ENCODE assay signal across 19 cellular contexts in the genomic region with DNA sequence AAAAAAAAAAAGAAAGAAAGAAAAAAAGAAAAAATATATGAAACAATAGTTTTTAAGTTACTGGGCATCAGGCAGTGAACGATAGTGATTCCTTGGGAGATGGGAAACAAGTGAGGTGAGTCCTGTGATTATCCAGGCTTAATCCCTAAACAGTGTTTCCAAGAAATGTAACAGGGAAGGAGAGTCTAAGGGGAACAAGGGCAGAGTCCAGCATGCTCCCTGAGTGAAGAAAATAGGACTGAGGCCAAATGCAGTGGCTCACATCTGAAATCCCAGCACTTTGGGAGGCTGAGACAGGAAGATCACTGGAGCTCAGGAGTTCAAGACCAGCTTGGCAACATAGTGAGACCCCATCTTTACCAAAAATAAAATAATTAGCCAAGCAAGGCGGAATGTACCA. TPM values are rescaled to one million over a fixed set of nuclear protein-coding genes. Genes with fewer than 3 reads are reported as not detected.
DNase-seq lines count a peak whose midpoint lies in the region; ATAC-seq and TF ChIP-seq lines count a peak whose summit lies in the region.
"Had no signal": no experiment of that assay in that cellular context is flagged by ENCODE, and none has a peak within 500 bp of the region (broad histone marks: within the 10 kb centered on the region; RNA-seq: fewer than 3 reads in every experiment).

No MANE protein-coding gene starts in this region.

- no peak for TF ChIP-seq EP300 in upper lobe of left lung (IDR thresholded peaks at IDR 0.05)

- H3K9me3 ChIP-seq in Panc1 (ENCODE audit: control insufficient read depth, insufficient read depth, low read depth, low read length) = no peaks in the 10 kb centered on the region
- no peaks in the 10 kb centered on the region for H3K9me3 ChIP-seq in psoas muscle
- H3K9me3 ChIP-seq in CD4-positive, alpha-beta memory T cell (ENCODE audit: control insufficient read depth in 1 of 2, low read length in 2 of 2) = no peaks in the 10 kb centered on the region
- no peaks in the 10 kb centered on the region for H3K9me3 ChIP-seq in upper lobe of left lung

- peak overlapping the region in 4 of 7 donors; percentile 25 to 79 (median 26) for H3K27ac Mint-ChIP-seq in CD14-positive monocyte
- peak overlapping the region in 2 of 7 donors; percentile 24 to 34 for H3K27ac Mint-ChIP-seq in CD4-positive, alpha-beta memory T cell
- H3K27ac Mint-ChIP-seq: activated naive CD8-positive, alpha-beta T cell treated with anti-CD3 and anti-CD28 coated beads, Interleukin-2, amount 50 U/mL, for 24 hours; B cell; neural progenitor cell had no signal

- in situ Hi-C loops in Panc1 (cut with HindIII; ENCODE audit: low pct_unique_long_range_greater_than_20kb, low sequenced_read_pairs) = no loop called here

- TF ChIP-seq CTCF in CD14-positive monocyte (IDR thresholded peaks at IDR 0.05) (no peak), Panc1 (IDR thresholded peaks at IDR 0.05) (no peak), psoas muscle (IDR thresholded peaks at IDR 0.05) (no peak), upper lobe of left lung (IDR thresholded peaks at IDR 0.05) (no peak)

- no TSS peak for BruUV-seq in Panc1 (replicated peaks; lab: Mats Ljungman, UMichigan)

- no peak for ATAC-seq in Panc1
- no peak for ATAC-seq in psoas muscle
- ATAC-seq in HG03139 (IDR thresholded peaks at IDR 0.05; ENCODE audit: unreplicated experiment) = no peak
- no peak for ATAC-seq in upper lobe of left lung (ENCODE audit: low FRiP score in 2 of 2)
- ATAC-seq: activated naive CD8-positive, alpha-beta T cell treated with anti-CD3 and anti-CD28 coated beads, Interleukin-2, amount 50 U/mL, for 24 hours had no signal

- CTCF ChIA-PET in Panc1 (lab: Charles Lee) = interaction anchor here (0.6 kb wide), 1 partner anchor 15 kb away, joined by 4 read pairs; no protein-coding TSS in a partner anchor
- CTCF ChIA-PET in CD4-positive, alpha-beta memory T cell (lab: Charles Lee; ENCODE audit: partially characterized antibody) = interaction anchor here (0.6 to 1.4 kb wide), 2 partner anchors 10 to 27 kb away, joined by 3 read pairs; no protein-coding TSS in a partner anchor

- no peak overlapping the region for H3K4me3 Mint-ChIP-seq in CD14-positive monocyte
- H3K4me3 Mint-ChIP-seq in CD4-positive, alpha-beta memory T cell = no peak overlapping the region
- H3K4me3 Mint-ChIP-seq: activated naive CD8-positive, alpha-beta T cell treated with anti-CD3 and anti-CD28 coated beads, Interleukin-2, amount 50 U/mL, for 24 hours; B cell; neural progenitor cell had no signal

- intact Hi-C loops in CD14-positive monocyte (cut with micrococcal nuclease) (no loop called here), Panc1 (cut with micrococcal nuclease; ENCODE audit: unreplicated experiment) (no loop called here), psoas muscle (cut with DNase I) (no loop called here)
- intact Hi-C loops in CD4-positive, alpha-beta memory T cell (cut with micrococcal nuclease) = no loop called here

- no peaks in the 10 kb centered on the region for H3K27me3 ChIP-seq in Panc1 (ENCODE audit: control insufficient read depth, insufficient read depth, low read length)
- H3K27me3 ChIP-seq in psoas muscle (ENCODE audit: insufficient read depth in 3 of 3, low read length in 2 of 3) = no peaks in the 10 kb centered on the region
- no peaks in the 10 kb centered on the region for H3K27me3 ChIP-seq in CD4-positive, alpha-beta memory T cell (ENCODE audit: insufficient read depth, low read length)
- no peaks in the 10 kb centered on the region for H3K27me3 ChIP-seq in upper lobe of left lung
- H3K27me3 ChIP-seq: neural progenitor cell had no signal

- H3K27me3 Mint-ChIP-seq in CD14-positive monocyte (ENCODE audit: low read depth in 3 of 3) = peaks cover 0 to 1% (median 0%) of the 10 kb centered on the region in 3 donors
- no peaks in the 10 kb centered on the region for H3K27me3 Mint-ChIP-seq in CD4-positive, alpha-beta memory T cell
- H3K27me3 Mint-ChIP-seq: activated naive CD8-positive, alpha-beta T cell treated with anti-CD3 and anti-CD28 coated beads, Interleukin-2, amount 50 U/mL, for 24 hours; B cell had no signal

- 80 to 91% (median 87%) methylated on average over 2 of the region's 2 CpGs for WGBS in psoas muscle, 3 donors
- 95 to 97% methylated on average over 2 of the region's 2 CpGs for WGBS in upper lobe of left lung, 2 donors

- H3K4me1 Mint-ChIP-seq in CD14-positive monocyte = no peaks in the 10 kb centered on the region
- H3K4me1 Mint-ChIP-seq in CD4-positive, alpha-beta memory T cell = peaks cover 0 to 4% (median 3%) of the 10 kb centered on the region in 4 donors
- H3K4me1 Mint-ChIP-seq: B cell had no signal

- DNase-seq in CD14-positive monocyte (ENCODE audit: low spot score) = no peak
- no peak for DNase-seq in Panc1 (ENCODE audit: low read depth, low spot score)
- DNase-seq in epithelial cell of prostate (ENCODE audit: low read depth, low spot score) = no peak
- DNase-seq in psoas muscle = no peak
- DNase-seq in CD4-positive, alpha-beta memory T cell = no peak
- DNase-seq in upper lobe of left lung = no peak
- DNase-seq: activated CD4-positive, alpha-beta T cell treated with anti-CD3 and anti-CD28 coated beads for 4 hours; activated naive CD8-positive, alpha-beta T cell treated with anti-CD3 and anti-CD28 coated beads, Interleukin-2, amount 50 U/mL, for 24 hours; Calu3; islet precursor cell; Kasumi-1; NCI-H1092 treated with DMSO at 0.1 percent for 48 hours; NCI-H2107; NCI-H524 treated with DMSO at 0.1 percent for 48 hours had no signal

- peaks cover 13% of the 10 kb centered on the region; the same call in 1 of the 2 replicates for H3K4me1 ChIP-seq in Panc1 (ENCODE audit: control insufficient read depth, insufficient read depth, low read length)
- H3K4me1 ChIP-seq in psoas muscle = peaks cover 14% of the 10 kb centered on the region
- no peaks in the 10 kb centered on the region for H3K4me1 ChIP-seq in CD4-positive, alpha-beta memory T cell (ENCODE audit: insufficient read depth, low read length)
- H3K4me1 ChIP-seq in upper lobe of left lung = no peaks in the 10 kb centered on the region
- H3K4me1 ChIP-seq: neural progenitor cell had no signal

- H3K4me3 ChIP-seq in Panc1 (ENCODE audit: low read depth in 2 of 2, low read length in 2 of 2) = no peak overlapping the region
- no peak overlapping the region for H3K4me3 ChIP-seq in psoas muscle
- no peak overlapping the region for H3K4me3 ChIP-seq in CD4-positive, alpha-beta memory T cell (ENCODE audit: low read length in 2 of 2)
- no peak overlapping the region for H3K4me3 ChIP-seq in upper lobe of left lung
- H3K4me3 ChIP-seq: neural progenitor cell had no signal

- peak overlapping the region; percentile 60; the same call in 1 of the 2 replicates for H3K27ac ChIP-seq in Panc1 (ENCODE audit: low read length)
- H3K27ac ChIP-seq in epithelial cell of prostate = peak overlapping the region; percentile 81
- H3K27ac ChIP-seq in psoas muscle = peak overlapping the region; percentile 1
- no peak overlapping the region for H3K27ac ChIP-seq in CD4-positive, alpha-beta memory T cell (ENCODE audit: low read depth, low read length)
- no peak overlapping the region for H3K27ac ChIP-seq in upper lobe of left lung
- H3K27ac ChIP-seq: neural progenitor cell had no signal

- H3K36me3 Mint-ChIP-seq in CD14-positive monocyte = peaks cover 51 to 78% of the 10 kb centered on the region in 2 donors
- peaks cover 26 to 52% of the 10 kb centered on the region in 2 donors for H3K36me3 Mint-ChIP-seq in CD4-positive, alpha-beta memory T cell

- POLR2A ChIA-PET in Panc1 (lab: Charles Lee) = interaction anchor here (0.9 kb wide), 1 partner anchor 57 kb away, joined by 3 read pairs; no protein-coding TSS in a partner anchor
- POLR2A ChIA-PET in CD4-positive, alpha-beta memory T cell (lab: Charles Lee; ENCODE audit: partially characterized antibody) = no interaction called here

- H3K36me3 ChIP-seq in Panc1 (ENCODE audit: control insufficient read depth, insufficient read depth, low read length) = no peaks in the 10 kb centered on the region
- H3K36me3 ChIP-seq in psoas muscle (ENCODE audit: insufficient read depth in 1 of 2, low read depth in 1 of 2) = peaks cover 2 to 48% of the 10 kb centered on the region in 2 donors
- H3K36me3 ChIP-seq in CD4-positive, alpha-beta memory T cell (ENCODE audit: insufficient read depth, low read length) = peaks cover 7% of the 10 kb centered on the region
- peaks cover 8 to 33% (median 15%) of the 10 kb centered on the region in 4 donors for H3K36me3 ChIP-seq in upper lobe of left lung
- H3K36me3 ChIP-seq: neural progenitor cell had no signal

- H3K9me3 Mint-ChIP-seq in CD14-positive monocyte = peaks cover 0 to 5% (median 0%) of the 10 kb centered on the region in 7 donors
- no peaks in the 10 kb centered on the region for H3K9me3 Mint-ChIP-seq in CD4-positive, alpha-beta memory T cell
- H3K9me3 Mint-ChIP-seq: activated naive CD8-positive, alpha-beta T cell treated with anti-CD3 and anti-CD28 coated beads, Interleukin-2, amount 50 U/mL, for 24 hours; neural progenitor cell had no signal

- TF ChIP-seq POLR2A in upper lobe of left lung (IDR thresholded peaks at IDR 0.05) = no peak

RNA-seq across cellular contexts. Expression of a gene that starts 40.7 kb away (rescaled TPM):
- 1 to 10 TPM; 4.2 to 7.3 TPM for polyA plus RNA-seq in CD14-positive monocyte
- total RNA-seq in Panc1 (2021; ENCODE audit: unreplicated experiment) = 56.5 TPM
- polyA plus RNA-seq in Panc1 (2012; ENCODE audit: insufficient read length) = 54.2 TPM
- 10 to 100 TPM; 41.4 to 64.9 (median 45.0) TPM for total RNA-seq in psoas muscle
- 10 to 100 TPM; 12.1 to 22.6 (median 20.9) TPM for polyA plus RNA-seq in psoas muscle
- total RNA-seq in CD4-positive, alpha-beta memory T cell = 100 to 1,000 TPM; 124 to 132 TPM
- 10 to 100 TPM in 1 of 2 donors, 1 to 10 TPM in 1; 3.9 to 19.4 TPM for polyA plus RNA-seq in CD4-positive, alpha-beta memory T cell
- 10 to 100 TPM; 39.2 to 94.3 (median 59.2) TPM for total RNA-seq in upper lobe of left lung

RNA-seq across cellular contexts. Expression of a gene that starts 44.4 kb away (rescaled TPM):
- not detected for polyA plus RNA-seq in CD14-positive monocyte
- total RNA-seq in Panc1 (2021; ENCODE audit: unreplicated experiment) = not detected
- not detected for polyA plus RNA-seq in Panc1 (2012; ENCODE audit: insufficient read length)
- total RNA-seq in psoas muscle = under 1 TPM in 2 of 4 donors, not detected in 2; 0.18 to 0.21 TPM
- under 1 TPM in 1 of 3 donors, not detected in 2; 0.05 TPM for polyA plus RNA-seq in psoas muscle
- total RNA-seq in CD4-positive, alpha-beta memory T cell = not detected
- polyA plus RNA-seq in CD4-positive, alpha-beta memory T cell = not detected
- not detected for total RNA-seq in upper lobe of left lung
- total RNA-seq: Calu3, HT-29, pulmonary artery endothelial cell had no signal

Comparison
In these comparisons a context has a peak if more than half of its experiments do, and no peak if none do; other contexts are left out.
1. H3K27ac ChIP-seq: peak in Panc1 (single experiment), epithelial cell of prostate (single experiment) and psoas muscle (single experiment); none in CD4-positive, alpha-beta memory T cell (single experiment) and upper lobe of left lung (0 of 4).